9 cellular contexts compared by ENCODE assay signal in genomic region chr1:197519741-197520334, GRCh38.
DNase-seq lines count a peak whose midpoint lies in the region; ATAC-seq and TF ChIP-seq lines count a peak whose summit lies in the region.
"Had no signal": no experiment of that assay in that cellular context is flagged by ENCODE, and none has a peak within 500 bp of the region (broad histone marks: within the 10 kb centered on the region; RNA-seq: fewer than 3 reads in every experiment).

No MANE protein-coding gene starts in this region.

- H3K4me3 Mint-ChIP-seq in type B pancreatic cell: no peak overlapping the region

- TF ChIP-seq CTCF in cardiac muscle cell (IDR thresholded peaks at IDR 0.05; ENCODE audit: low read depth, low read length) (peak; percentile 59), right atrium auricular region (IDR thresholded peaks at IDR 0.05) (peak in 1 of 2 donors; percentile 50), dorsolateral prefrontal cortex (IDR thresholded peaks at IDR 0.05 in 54 of 56, conservative IDR thresholded peaks at IDR 0.05 in 2 of 56; ENCODE audit: low read depth in 1 of 56, partially characterized antibody in 56 of 56) (peak in 40 of 56 donors; percentile 14 to 54 (median 30)), type B pancreatic cell (conservative IDR thresholded peaks at IDR 0.05) (peak; percentile 64), mucosa of descending colon (IDR thresholded peaks at IDR 0.05) (no peak)

- intact Hi-C loops in dorsolateral prefrontal cortex (cut with DNase I): no loop called here
- intact Hi-C loops in mucosa of descending colon (cut with DNase I, micrococcal nuclease): loop anchor here in 1 of 2 donors (10.0 kb wide), 1 partner anchor 405 kb away; no protein-coding TSS in a partner anchor

- H3K4me1 Mint-ChIP-seq in type B pancreatic cell (ENCODE audit: unreplicated experiment): no peaks in the 10 kb centered on the region

- ATAC-seq in HG02759 (IDR thresholded peaks at IDR 0.05; ENCODE audit: unreplicated experiment) (no peak), mucosa of descending colon (no peak)

- H3K4me1 ChIP-seq in cardiac muscle cell (ENCODE audit: low read depth) (peaks cover 12% of the 10 kb centered on the region), right atrium auricular region (peaks cover 0 to 5% of the 10 kb centered on the region in 2 donors), mucosa of descending colon (ENCODE audit: low read depth) (no peaks in the 10 kb centered on the region)

- no peaks in the 10 kb centered on the region for H3K27me3 ChIP-seq in cardiac muscle cell
- H3K27me3 ChIP-seq in right atrium auricular region: no peaks in the 10 kb centered on the region
- no peaks in the 10 kb centered on the region for H3K27me3 ChIP-seq in dorsolateral prefrontal cortex

- H3K4me3 ChIP-seq in cardiac muscle cell: no peak overlapping the region
- no peak overlapping the region for H3K4me3 ChIP-seq in right atrium auricular region
- H3K4me3 ChIP-seq in dorsolateral prefrontal cortex: no peak overlapping the region
- H3K4me3 ChIP-seq in mucosa of descending colon: no peak overlapping the region
- H3K4me3 ChIP-seq: lung had no signal

- H3K36me3 Mint-ChIP-seq in type B pancreatic cell: no peaks in the 10 kb centered on the region

- no peaks in the 10 kb centered on the region for H3K9me3 ChIP-seq in cardiac muscle cell (ENCODE audit: low read depth)
- H3K9me3 ChIP-seq in right atrium auricular region: no peaks in the 10 kb centered on the region
- H3K9me3 ChIP-seq in mucosa of descending colon: no peaks in the 10 kb centered on the region

- H3K9me3 Mint-ChIP-seq in type B pancreatic cell: no peaks in the 10 kb centered on the region

- H3K27ac ChIP-seq in cardiac muscle cell (no peak overlapping the region), right atrium auricular region (no peak overlapping the region), dorsolateral prefrontal cortex (no peak overlapping the region)

- H3K36me3 ChIP-seq in cardiac muscle cell (no peaks in the 10 kb centered on the region), right atrium auricular region (no peaks in the 10 kb centered on the region), mucosa of descending colon (ENCODE audit: low read depth) (no peaks in the 10 kb centered on the region)

- peak in 1 of 2 donors; percentile 45 for DNase-seq in cardiac muscle cell (ENCODE audit: low read depth in 1 of 2, low spot score in 1 of 2)
- DNase-seq in right atrium auricular region (ENCODE audit: low spot score): no peak
- DNase-seq in NAMALWA (ENCODE audit: low spot score): peak; percentile 56
- no peak for DNase-seq in dorsolateral prefrontal cortex
- no peak for DNase-seq in type B pancreatic cell (ENCODE audit: extremely low spot score, unreplicated experiment)
- DNase-seq in mucosa of descending colon: no peak
- DNase-seq in DMS114 treated with DMSO at 0.1 percent for 48 hours (lab: John Stamatoyannopoulos, UW; ENCODE audit: unreplicated experiment): no peak

- H3K27me3 Mint-ChIP-seq in type B pancreatic cell: no peaks in the 10 kb centered on the region

- H3K27ac Mint-ChIP-seq in type B pancreatic cell: no peak overlapping the region
